ENCODE assay signal across 21 cellular contexts in genomic region chrX:150200361-150200760, GRCh38.
DNase-seq lines count a peak whose midpoint lies in the region; ATAC-seq, FAIRE-seq and TF ChIP-seq lines count a peak whose summit lies in the region.
"Had no signal": no experiment of that assay in that cellular context is flagged by ENCODE, and none has a peak within 500 bp of the region (broad histone marks: within the 10 kb centered on the region; RNA-seq: fewer than 3 reads in every experiment).

No MANE protein-coding gene starts in this region.

- H4K20me1 ChIP-seq in GM23248 (ENCODE audit: insufficient read depth), result no peaks in the 10 kb centered on the region
- no peaks in the 10 kb centered on the region for H4K20me1 ChIP-seq in fibroblast of lung (ENCODE audit: control insufficient read depth, extremely low read depth, insufficient read depth, low read length)

- no peak for TF ChIP-seq POLR2A in GM12891 (IDR thresholded peaks at IDR 0.05; ENCODE audit: low read depth, low read length)

- peaks cover 31% of the 10 kb centered on the region for H3K4me1 ChIP-seq in GM23248 (ENCODE audit: insufficient read depth)
- peaks cover 7% of the 10 kb centered on the region for H3K4me1 ChIP-seq in Panc1 (ENCODE audit: control insufficient read depth, insufficient read depth, low read length)
- peaks cover 7% of the 10 kb centered on the region for H3K4me1 ChIP-seq in fibroblast of lung (ENCODE audit: control insufficient read depth, extremely low read depth, insufficient read depth, low read length)
- peaks cover 0 to 25% (median 10%) of the 10 kb centered on the region in 4 donors for H3K4me1 ChIP-seq in tibial artery
- H3K4me1 ChIP-seq: body of pancreas, upper lobe of right lung had no signal

- in situ Hi-C loops in GM23248 (cut with MboI) (no loop called here), Panc1 (cut with HindIII; ENCODE audit: low pct_unique_long_range_greater_than_20kb, low sequenced_read_pairs) (no loop called here)

- H3K4me3 ChIP-seq in GM23248 (no peak overlapping the region), Panc1 (ENCODE audit: low read depth in 2 of 2, low read length in 2 of 2) (no peak overlapping the region), fibroblast of lung (replicated peaks in 1 of 4; ENCODE audit: control extremely low read depth in 1 of 4, insufficient read depth in 1 of 4, low read depth in 3 of 4, low read length in 4 of 4) (no peak overlapping the region), tibial artery (no peak overlapping the region)
- H3K4me3 ChIP-seq: body of pancreas, MG63, ovary, upper lobe of right lung had no signal

- 100% methylated on average over 2 of the region's 2 CpGs for WGBS in GM23248 (ENCODE audit: low coverage in 1 of 2, low lambda C conversion rate in 2 of 2, missing lambda C conversion rate in 2 of 2), 2 experiments

- CTCF ChIA-PET in Panc1 (lab: Charles Lee), result no interaction called here

- BruUV-seq in Panc1 (replicated peaks; lab: Mats Ljungman, UMichigan), result no TSS peak

- POLR2A ChIA-PET in Panc1 (lab: Charles Lee), result no interaction called here

- H3K9me3 ChIP-seq in GM23248 (ENCODE audit: low read depth) (no peaks in the 10 kb centered on the region), Panc1 (ENCODE audit: control insufficient read depth, insufficient read depth, low read depth, low read length) (no peaks in the 10 kb centered on the region), fibroblast of lung (ENCODE audit: control insufficient read depth, insufficient read depth, low read depth, low read length) (no peaks in the 10 kb centered on the region), tibial artery (no peaks in the 10 kb centered on the region)
- H3K9me3 ChIP-seq: body of pancreas, MG63, ovary, upper lobe of right lung had no signal

- ATAC-seq in Panc1, result 0 out of 2 replicates have a peak, but pooled peaks have one; percentile 17
- ATAC-seq: naive thymus-derived CD8-positive, alpha-beta T cell had no signal

- no peak for TF ChIP-seq CTCF in Panc1 (IDR thresholded peaks at IDR 0.05)
- TF ChIP-seq CTCF in fibroblast of lung (conservative IDR thresholded peaks at IDR 0.05 in 1 of 2, IDR thresholded peaks at IDR 0.05 in 1 of 2; ENCODE audit: low read depth in 1 of 2, low read length in 2 of 2), result no peak
- no peak for TF ChIP-seq CTCF in tibial artery (IDR thresholded peaks at IDR 0.05)

- H3K4me2 ChIP-seq in GM23248 (ENCODE audit: unreplicated experiment) (no peak overlapping the region), fibroblast of lung (ENCODE audit: extremely low read depth, insufficient read depth, low read length) (no peak overlapping the region)

- no peaks in the 10 kb centered on the region for H3K79me2 ChIP-seq in GM23248 (ENCODE audit: insufficient read depth)
- no peaks in the 10 kb centered on the region for H3K79me2 ChIP-seq in fibroblast of lung (ENCODE audit: control insufficient read depth, insufficient read depth, low read length)

- no peak for DNase-seq in GM23248
- DNase-seq in Panc1 (ENCODE audit: low read depth, low spot score), result no peak
- DNase-seq in fibroblast of lung (ENCODE audit: low read depth in 2 of 2), result no peak
- no peak for DNase-seq in tibial artery
- DNase-seq in GM12891 (ENCODE audit: insufficient read length, low spot score), result no peak
- DNase-seq in NCI-H187 (lab: John Stamatoyannopoulos, UW), result no peak
- no peak for DNase-seq in NCI-H446 treated with DMSO at 0.1 percent for 48 hours (lab: John Stamatoyannopoulos, UW)
- DNase-seq: activated gamma-delta T cell treated with Interleukin-2 at 50 U/mL for 16 hours; activated T-cell treated with anti-CD3 and anti-CD28 coated beads, Interleukin-2, amount 50 U/mL, for 1 hour; H9; left ventricle myocardium superior; NCI-H2081; NCI-H774; Right ventricle myocardium superior; upper lobe of right lung; WERI-Rb-1 had no signal

- H3K36me3 ChIP-seq in GM23248 (ENCODE audit: low read depth) (no peaks in the 10 kb centered on the region), Panc1 (ENCODE audit: control insufficient read depth, insufficient read depth, low read length) (no peaks in the 10 kb centered on the region), fibroblast of lung (ENCODE audit: control insufficient read depth, insufficient read depth, low read length) (no peaks in the 10 kb centered on the region), tibial artery (no peaks in the 10 kb centered on the region)
- H3K36me3 ChIP-seq: MG63, ovary, upper lobe of right lung, WERI-Rb-1 had no signal

- H2AFZ ChIP-seq in GM23248 (no peak overlapping the region), fibroblast of lung (ENCODE audit: low read length) (no peak overlapping the region)

- 0 out of 2 replicates have a peak, but pooled peaks cover 5% of the 10 kb centered on the region for H3F3A ChIP-seq in GM23248 (ENCODE audit: insufficient read depth)

- H3K9ac ChIP-seq in GM23248, result no peak overlapping the region
- H3K9ac ChIP-seq in fibroblast of lung (ENCODE audit: insufficient read depth, low read length), result no peak overlapping the region

- H3K27me3 ChIP-seq in GM23248 (replicated peaks; ENCODE audit: insufficient read depth) (no peaks in the 10 kb centered on the region), Panc1 (ENCODE audit: control insufficient read depth, insufficient read depth, low read length) (no peaks in the 10 kb centered on the region), fibroblast of lung (ENCODE audit: control insufficient read depth, insufficient read depth, low read length) (no peaks in the 10 kb centered on the region), tibial artery (no peaks in the 10 kb centered on the region)
- H3K27me3 ChIP-seq: body of pancreas, MG63, ovary, upper lobe of right lung had no signal

- H3K9me2 ChIP-seq in GM23248 (ENCODE audit: insufficient read depth), result no peaks in the 10 kb centered on the region

- intact Hi-C loops in Panc1 (cut with micrococcal nuclease; ENCODE audit: unreplicated experiment), result no loop called here
- intact Hi-C loops in tibial artery (cut with DNase I; ENCODE audit: low total_unique reads), result no loop called here

- no peak for FAIRE-seq in GM12891 (lab: Jason Lieb, UNC)
- FAIRE-seq: G401.6 had no signal

- H3K27ac ChIP-seq in GM23248, result peak overlapping the region; percentile 51
- no peak overlapping the region for H3K27ac ChIP-seq in Panc1 (ENCODE audit: low read length)
- H3K27ac ChIP-seq in fibroblast of lung (ENCODE audit: insufficient read depth, low read length), result peak overlapping the region; percentile 54
- peak overlapping the region; percentile 28 to 33 for H3K27ac ChIP-seq in tibial artery
- H3K27ac ChIP-seq: body of pancreas, ovary, upper lobe of right lung, WERI-Rb-1 had no signal

TF ChIP-seq in GM12891, 5 proteins besides CTCF, POLR2A, EP300 and RAD21:
- TF ChIP-seq TAF1 (IDR thresholded peaks at IDR 0.05; ENCODE audit: low read depth, low read length), result no peak
TF ChIP-seq in GM12891: peak in this region for 0.
